14 cellular contexts compared by ENCODE assay signal in the genomic region with DNA sequence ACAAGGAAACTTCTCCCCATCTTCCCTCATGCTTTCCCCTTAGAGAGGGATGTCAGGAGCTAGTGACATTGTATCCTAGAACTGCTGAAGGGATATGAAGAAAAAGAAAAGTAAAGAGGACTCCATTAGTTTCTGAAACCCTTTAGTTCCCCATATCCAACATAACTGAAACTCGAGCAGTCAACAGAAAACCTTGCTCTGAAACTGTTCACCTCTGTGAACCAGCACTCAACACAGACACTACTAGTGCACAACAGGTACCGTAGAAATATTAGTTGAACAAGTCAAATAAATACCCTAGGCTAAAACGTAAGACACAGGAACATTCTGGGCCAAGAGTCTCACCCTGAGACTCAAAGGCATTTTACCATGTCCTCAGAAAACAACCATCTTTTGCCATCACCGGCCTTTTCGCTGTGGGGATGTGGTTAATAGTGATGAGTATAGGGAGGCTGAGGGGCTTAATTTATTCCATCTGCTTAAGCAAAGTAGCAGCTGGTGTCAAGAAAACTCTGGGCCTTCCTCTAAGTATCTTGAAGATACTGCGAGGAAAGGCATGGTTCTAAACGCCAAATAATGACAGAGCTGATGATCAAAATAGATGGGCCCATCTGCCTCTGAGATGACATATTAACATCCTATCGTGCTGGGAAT.
A peak's percentile ranks its signal among the peaks of the same experiment; 100 is the strongest.
DNase-seq lines count a peak whose midpoint lies in the region; ATAC-seq and TF ChIP-seq lines count a peak whose summit lies in the region.
"Had no signal": no experiment of that assay in that cellular context is flagged by ENCODE, and none has a peak within 500 bp of the region (broad histone marks: within the 10 kb centered on the region; RNA-seq: fewer than 3 reads in every experiment).

No MANE protein-coding gene starts in this region.

- H3K4me1 Mint-ChIP-seq in activated CD4-positive, alpha-beta T cell treated with anti-CD3 and anti-CD28 coated beads, Interleukin-2, amount 10 ng/mL, durations not matched to agents 24 days and 14 days, result peaks cover 18% of the 10 kb centered on the region
- H3K4me1 Mint-ChIP-seq in stimulated activated memory B cell treated with anti-CD40 and anti-IgM and Interleukin-4, amounts not matched to agents 10 μg/mL and 1 μg/mL and 100 μg/mL, for 72 hours, result peaks cover 10% of the 10 kb centered on the region

- TF ChIP-seq CTCF in sigmoid colon (IDR thresholded peaks at IDR 0.05), result no peak

- H3K4me3 Mint-ChIP-seq in activated CD4-positive, alpha-beta T cell treated with anti-CD3 and anti-CD28 coated beads, Interleukin-2, amount 10 ng/mL, durations not matched to agents 24 days and 14 days, result no peak overlapping the region
- H3K4me3 Mint-ChIP-seq in stimulated activated memory B cell treated with anti-CD40 and anti-IgM and Interleukin-4, amounts not matched to agents 10 μg/mL and 1 μg/mL and 100 μg/mL, for 72 hours, result no peak overlapping the region

- no peak overlapping the region for H2AFZ ChIP-seq in neuronal stem cell (ENCODE audit: low read length)

- no peaks in the 10 kb centered on the region for H3K79me1 ChIP-seq in neuronal stem cell (ENCODE audit: low read depth, low read length)

- no peak for TF ChIP-seq POLR2A in sigmoid colon (IDR thresholded peaks at IDR 0.05)

- H3K18ac ChIP-seq in neuronal stem cell (ENCODE audit: low read length), result no peak overlapping the region

- H3K27ac ChIP-seq in sigmoid colon, result no peak overlapping the region
- no peak overlapping the region for H3K27ac ChIP-seq in neuronal stem cell (replicated peaks; ENCODE audit: low read length)

- 86 to 92% methylated on average over 8 of the region's 8 CpGs for WGBS in sigmoid colon, 2 donors
- no CpG with 5 or more reads among the region's 8 CpGs for WGBS in neuronal stem cell (ENCODE audit: extremely low coverage in 2 of 2, insufficient read length in 2 of 2, insufficient replicate concordance in 1 of 2), 2 donors

- H3K14ac ChIP-seq in neuronal stem cell (ENCODE audit: low read length), result no peak overlapping the region

- no peak overlapping the region for H2BK120ac ChIP-seq in neuronal stem cell (ENCODE audit: low read depth, low read length)

- H4K91ac ChIP-seq in neuronal stem cell (ENCODE audit: low read depth, low read length, poor library complexity), result no peak overlapping the region

- no peak overlapping the region for H2BK5ac ChIP-seq in neuronal stem cell (ENCODE audit: low read length)

- H3K23ac ChIP-seq in neuronal stem cell (ENCODE audit: low read depth, low read length, poor library complexity), result no peak overlapping the region

- H3K9me3 Mint-ChIP-seq in activated CD4-positive, alpha-beta T cell treated with anti-CD3 and anti-CD28 coated beads, Interleukin-2, amount 10 ng/mL, durations not matched to agents 24 days and 14 days, result no peaks in the 10 kb centered on the region
- H3K9me3 Mint-ChIP-seq in stimulated activated memory B cell treated with anti-CD40 and anti-IgM and Interleukin-4, amounts not matched to agents 10 μg/mL and 1 μg/mL and 100 μg/mL, for 72 hours, result no peaks in the 10 kb centered on the region

- no peak for DNase-seq in activated CD4-positive, alpha-beta T cell treated with anti-CD3 and anti-CD28 coated beads, Interleukin-2, amount 10 ng/mL, durations not matched to agents 24 days and 14 days
- no peak for DNase-seq in activated CD4-positive, alpha-beta T cell treated with anti-CD3 and anti-CD28 coated beads, Interleukin-2, amount 50 U/mL, for 1 hour
- DNase-seq in activated effector memory CD4-positive, alpha-beta T cell treated with anti-CD3 and anti-CD28 coated beads, Interleukin-2, amount 50 U/mL, for 16 hours, result no peak
- no peak for DNase-seq in sigmoid colon
- no peak for DNase-seq in neuronal stem cell (ENCODE audit: low spot score)
- DNase-seq: islet precursor cell; NCI-H774; occipital lobe; stimulated activated CD4-positive, alpha-beta T cell treated with anti-CD3 and anti-CD28 coated beads, Interleukin-4, amount 100 ng/mL, for 24 hours; trophoblast cell had no signal

- H3K4ac ChIP-seq in neuronal stem cell (ENCODE audit: low read length), result no peak overlapping the region

- peaks cover 10% of the 10 kb centered on the region for H3K36me3 Mint-ChIP-seq in activated CD4-positive, alpha-beta T cell treated with anti-CD3 and anti-CD28 coated beads, Interleukin-2, amount 10 ng/mL, durations not matched to agents 24 days and 14 days (ENCODE audit: low read depth)
- peaks cover 12% of the 10 kb centered on the region for H3K36me3 Mint-ChIP-seq in stimulated activated memory B cell treated with anti-CD40 and anti-IgM and Interleukin-4, amounts not matched to agents 10 μg/mL and 1 μg/mL and 100 μg/mL, for 72 hours

- intact Hi-C loops in activated CD4-positive, alpha-beta T cell treated with anti-CD3 and anti-CD28 coated beads, Interleukin-2, amount 10 ng/mL, durations not matched to agents 24 days and 14 days (cut with micrococcal nuclease), result no loop called here
- intact Hi-C loops in sigmoid colon (cut with DNase I), result no loop called here

- H4K8ac ChIP-seq in neuronal stem cell (ENCODE audit: low read depth, low read length), result no peak overlapping the region

- H3K9me3 ChIP-seq in sigmoid colon, result no peaks in the 10 kb centered on the region
- H3K9me3 ChIP-seq in neuronal stem cell (replicated peaks in 1 of 2; ENCODE audit: control insufficient read depth in 2 of 2, insufficient read depth in 1 of 2, low read depth in 1 of 2, low read length in 2 of 2), result no peaks in the 10 kb centered on the region

- H3K4me2 ChIP-seq in neuronal stem cell (ENCODE audit: insufficient read depth, low read length, poor library complexity, severe bottlenecking), result no peak overlapping the region

- no peak overlapping the region for H3K9ac ChIP-seq in neuronal stem cell (ENCODE audit: low read depth, low read length, poor library complexity)

- no peaks in the 10 kb centered on the region for H3K27me3 ChIP-seq in sigmoid colon
- H3K27me3 ChIP-seq in neuronal stem cell (ENCODE audit: control insufficient read depth in 3 of 3, insufficient read depth in 3 of 3, low read depth in 1 of 3, low read length in 3 of 3), result no peaks in the 10 kb centered on the region

- ATAC-seq in GM21825 (IDR thresholded peaks at IDR 0.05; ENCODE audit: unreplicated experiment) (peak; percentile 90), HG03342 (IDR thresholded peaks at IDR 0.05; ENCODE audit: unreplicated experiment) (peak; percentile 90)
- ATAC-seq in stimulated activated memory B cell treated with anti-CD40 and anti-IgM and Interleukin-4, amounts not matched to agents 10 μg/mL and 1 μg/mL and 100 μg/mL, for 72 hours, result peak; percentile 87
- ATAC-seq: HCT116 had no signal

- H3K36me3 ChIP-seq in sigmoid colon (no peaks in the 10 kb centered on the region), neuronal stem cell (replicated peaks in 1 of 2; ENCODE audit: control insufficient read depth in 2 of 2, insufficient read depth in 2 of 2, low read length in 2 of 2) (peaks cover 0 to 9% of the 10 kb centered on the region in 2 donors)

- H3K4me3 ChIP-seq in sigmoid colon (no peak overlapping the region), neuronal stem cell (ENCODE audit: low read length in 2 of 2) (no peak overlapping the region)

- peak overlapping the region; percentile 39 for H3K27ac Mint-ChIP-seq in activated CD4-positive, alpha-beta T cell treated with anti-CD3 and anti-CD28 coated beads, Interleukin-2, amount 10 ng/mL, durations not matched to agents 24 days and 14 days
- no peak overlapping the region for H3K27ac Mint-ChIP-seq in stimulated activated memory B cell treated with anti-CD40 and anti-IgM and Interleukin-4, amounts not matched to agents 10 μg/mL and 1 μg/mL and 100 μg/mL, for 72 hours

- TF ChIP-seq EP300 in sigmoid colon (IDR thresholded peaks at IDR 0.05), result no peak

- no peak overlapping the region for H2BK15ac ChIP-seq in neuronal stem cell (ENCODE audit: low read length)

- H3K4me1 ChIP-seq in sigmoid colon, result peaks cover 0 to 16% (median 10%) of the 10 kb centered on the region in 4 donors
- H3K4me1 ChIP-seq in neuronal stem cell (ENCODE audit: control insufficient read depth in 2 of 2, insufficient read depth in 1 of 2, low read depth in 1 of 2, low read length in 2 of 2), result peaks cover 0 to 9% of the 10 kb centered on the region in 2 donors

- H2AK5ac ChIP-seq in neuronal stem cell (ENCODE audit: low read depth, low read length), result no peak overlapping the region

- no peaks in the 10 kb centered on the region for H3K27me3 Mint-ChIP-seq in activated CD4-positive, alpha-beta T cell treated with anti-CD3 and anti-CD28 coated beads, Interleukin-2, amount 10 ng/mL, durations not matched to agents 24 days and 14 days
- no peaks in the 10 kb centered on the region for H3K27me3 Mint-ChIP-seq in stimulated activated memory B cell treated with anti-CD40 and anti-IgM and Interleukin-4, amounts not matched to agents 10 μg/mL and 1 μg/mL and 100 μg/mL, for 72 hours

- no peak overlapping the region for H2BK12ac ChIP-seq in neuronal stem cell (ENCODE audit: low read length)
